1 cellular context compared by ENCODE assay signal in the genomic region with DNA sequence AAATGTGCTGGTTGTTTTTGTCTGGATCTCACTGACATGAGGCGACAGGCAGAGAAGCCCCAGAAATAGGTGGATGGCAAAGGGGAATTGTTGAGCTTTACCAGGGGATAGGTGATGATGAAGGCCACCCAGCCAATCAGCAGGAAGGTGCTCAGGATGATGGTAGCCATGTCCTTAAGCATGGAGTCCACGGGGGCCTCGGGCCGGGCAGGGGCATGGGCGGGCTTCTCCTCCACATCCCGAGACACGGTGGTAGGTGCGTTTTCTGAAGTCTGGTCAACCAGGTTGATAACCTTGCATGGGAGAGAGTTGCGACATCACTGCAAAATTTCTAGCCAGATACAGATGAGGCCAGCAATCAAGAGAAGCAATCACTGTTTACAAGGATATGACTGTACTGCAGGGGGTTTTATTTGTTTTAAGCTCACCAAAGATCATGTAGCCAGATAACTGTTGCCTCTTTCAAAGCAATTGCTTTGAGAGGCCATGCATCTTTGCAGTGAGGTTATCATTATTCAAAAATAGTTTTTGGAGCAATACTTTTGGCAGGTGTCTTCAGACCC.
TF ChIP-seq lines count a peak whose summit lies in the region.

No MANE protein-coding gene starts in this region.

TF ChIP-seq in H1, 55 proteins besides CTCF, POLR2A, EP300 and RAD21:
- TF ChIP-seq TAF7 (optimal IDR thresholded peaks at IDR 0.05; ENCODE audit: borderline replicate concordance, low read depth, low read length) = no peak
